Comparison of ENCODE assay signal across 13 cellular contexts in genomic region chr19:5963855-5964254, GRCh38. TPM values are rescaled to one million over a fixed set of nuclear protein-coding genes. Genes with fewer than 3 reads are reported as not detected.
A peak's percentile ranks its signal among the peaks of the same experiment; 100 is the strongest.
DNase-seq lines count a peak whose midpoint lies in the region; ATAC-seq and TF ChIP-seq lines count a peak whose summit lies in the region.
"Had no signal": no experiment of that assay in that cellular context is flagged by ENCODE, and none has a peak within 500 bp of the region (broad histone marks: within the 10 kb centered on the region; RNA-seq: fewer than 3 reads in every experiment).

No MANE protein-coding gene starts in this region.

- H3K4me1 Mint-ChIP-seq in activated naive CD8-positive, alpha-beta T cell (ENCODE audit: low read depth): peaks cover 97% of the 10 kb centered on the region
- H3K4me1 Mint-ChIP-seq in mesothelial cell of epicardium: peaks cover 53% of the 10 kb centered on the region

- peak overlapping the region; percentile 35 for H3K4me3 Mint-ChIP-seq in activated naive CD8-positive, alpha-beta T cell
- H3K4me3 Mint-ChIP-seq in mesothelial cell of epicardium: no peak overlapping the region
- H3K4me3 Mint-ChIP-seq: memory B cell had no signal

- H3K4me1 ChIP-seq in right cardiac atrium (ENCODE audit: control insufficient read depth, insufficient read depth, low read length) (peaks cover 60% of the 10 kb centered on the region), heart right ventricle (peaks cover 49 to 100% (median 97%) of the 10 kb centered on the region in 9 donors), liver (ENCODE audit: control insufficient read depth in 4 of 4, insufficient read depth in 4 of 4, low read length in 3 of 4) (peaks cover 28 to 55% (median 39%) of the 10 kb centered on the region in 4 donors), upper lobe of right lung (peaks cover 81% of the 10 kb centered on the region)

- H3K9me3 ChIP-seq in right cardiac atrium (ENCODE audit: control insufficient read depth, low read length) (no peaks in the 10 kb centered on the region), heart right ventricle (no peaks in the 10 kb centered on the region), liver (ENCODE audit: control insufficient read depth in 4 of 4, low read length in 3 of 4) (no peaks in the 10 kb centered on the region), upper lobe of right lung (no peaks in the 10 kb centered on the region)

- intact Hi-C loops in right cardiac atrium (cut with DNase I) (no loop called here), heart right ventricle (cut with DNase I) (loop anchor here in 1 of 10 donors (5.0 kb wide), 1 partner anchor 57 kb away; no protein-coding TSS in a partner anchor), upper lobe of right lung (cut with DNase I) (no loop called here)

- H3K27me3 Mint-ChIP-seq in activated naive CD8-positive, alpha-beta T cell: no peaks in the 10 kb centered on the region
- no peaks in the 10 kb centered on the region for H3K27me3 Mint-ChIP-seq in mesothelial cell of epicardium (ENCODE audit: low read depth)
- H3K27me3 Mint-ChIP-seq: memory B cell had no signal

- no peaks in the 10 kb centered on the region for H3K36me3 Mint-ChIP-seq in activated naive CD8-positive, alpha-beta T cell
- H3K36me3 Mint-ChIP-seq in mesothelial cell of epicardium: no peaks in the 10 kb centered on the region

- H3K27ac ChIP-seq in right cardiac atrium (ENCODE audit: low read length): no peak overlapping the region
- H3K27ac ChIP-seq in heart right ventricle: peak overlapping the region in 5 of 10 donors; percentile 38 to 78 (median 68)
- peak overlapping the region; percentile 94 to 99 for H3K27ac ChIP-seq in liver (ENCODE audit: low read depth in 1 of 2, low read length in 2 of 2)
- H3K27ac ChIP-seq in upper lobe of right lung: peak overlapping the region; percentile 6
- no peak overlapping the region for H3K27ac ChIP-seq in brain microvascular endothelial cell

- TF ChIP-seq CTCF in heart right ventricle (IDR thresholded peaks at IDR 0.05) (no peak), liver (IDR thresholded peaks at IDR 0.05; ENCODE audit: low read depth, low read length, missing input control) (no peak), upper lobe of right lung (IDR thresholded peaks at IDR 0.05) (no peak), brain microvascular endothelial cell (IDR thresholded peaks at IDR 0.05; ENCODE audit: low read depth, low read length, missing control alignments) (no peak), mesothelial cell of epicardium (IDR thresholded peaks at IDR 0.05; ENCODE audit: unreplicated experiment) (no peak)

- in situ Hi-C loops in brain microvascular endothelial cell (cut with HindIII; ENCODE audit: low pct_ligation_motif_present, low sequenced_read_pairs): no loop called here

- 90% methylated on average over 7 of the region's 7 CpGs for WGBS in right cardiac atrium
- 90% methylated on average over 7 of the region's 7 CpGs for WGBS in heart right ventricle, 2 donors
- WGBS in liver: 93% methylated on average over 7 of the region's 7 CpGs

- DNase-seq in right cardiac atrium: peak in 2 of 3 donors; percentile 6 to 30
- DNase-seq in heart right ventricle: no peak
- DNase-seq in upper lobe of right lung: no peak
- DNase-seq in brain microvascular endothelial cell: no peak
- no peak for DNase-seq in mesothelial cell of epicardium (ENCODE audit: low spot score in 2 of 2, unreplicated experiment in 2 of 2)
- DNase-seq in DMS114 treated with DMSO at 0.1 percent for 48 hours (lab: John Stamatoyannopoulos, UW; ENCODE audit: unreplicated experiment): no peak
- DNase-seq: erythroblast, NCI-H2029 treated with DMSO at 0.1 percent for 48 hours, NCI-H748 treated with DMSO at 0.1 percent for 48 hours, SIG-M5 had no signal

- peak overlapping the region; percentile 89 for H3K27ac Mint-ChIP-seq in activated naive CD8-positive, alpha-beta T cell
- no peak overlapping the region for H3K27ac Mint-ChIP-seq in mesothelial cell of epicardium
- H3K27ac Mint-ChIP-seq: memory B cell had no signal

- H3K27me3 ChIP-seq in right cardiac atrium (ENCODE audit: control insufficient read depth, insufficient read depth) (no peaks in the 10 kb centered on the region), heart right ventricle (no peaks in the 10 kb centered on the region), liver (ENCODE audit: control insufficient read depth in 4 of 4, insufficient read depth in 4 of 4, low read length in 3 of 4) (no peaks in the 10 kb centered on the region), upper lobe of right lung (no peaks in the 10 kb centered on the region), brain microvascular endothelial cell (replicated peaks) (no peaks in the 10 kb centered on the region)

- no peak for TF ChIP-seq RAD21 in liver (IDR thresholded peaks at IDR 0.05)

- H3K9ac ChIP-seq in liver (ENCODE audit: low read depth in 1 of 2, low read length in 2 of 2): no peak overlapping the region

- no peak overlapping the region for H3K4me3 ChIP-seq in right cardiac atrium (ENCODE audit: low read length)
- H3K4me3 ChIP-seq in heart right ventricle: no peak overlapping the region
- H3K4me3 ChIP-seq in liver (ENCODE audit: low read depth in 1 of 3, low read length in 3 of 3): no peak overlapping the region
- no peak overlapping the region for H3K4me3 ChIP-seq in upper lobe of right lung
- no peak overlapping the region for H3K4me3 ChIP-seq in brain microvascular endothelial cell (ENCODE audit: low read depth, low read length)

- H3K36me3 ChIP-seq in heart right ventricle (peaks cover 0 to 11% (median 0%) of the 10 kb centered on the region in 9 donors), liver (ENCODE audit: control insufficient read depth in 4 of 4, insufficient read depth in 3 of 4, low read depth in 1 of 4, low read length in 3 of 4) (no peaks in the 10 kb centered on the region), upper lobe of right lung (no peaks in the 10 kb centered on the region), brain microvascular endothelial cell (replicated peaks) (peaks cover 3% of the 10 kb centered on the region)

- ATAC-seq in right cardiac atrium (no peak), heart right ventricle (no peak), upper lobe of right lung (no peak)

- no peaks in the 10 kb centered on the region for H3K9me3 Mint-ChIP-seq in activated naive CD8-positive, alpha-beta T cell (ENCODE audit: low read depth)
- no peaks in the 10 kb centered on the region for H3K9me3 Mint-ChIP-seq in mesothelial cell of epicardium
- H3K9me3 Mint-ChIP-seq: memory B cell had no signal

TF ChIP-seq in liver, 16 proteins besides CTCF, POLR2A, EP300 and RAD21:
- no peak for TF ChIP-seq HNF4G (IDR thresholded peaks at IDR 0.05)
- no peak for TF ChIP-seq FOXA1 (IDR thresholded peaks at IDR 0.05)
TF ChIP-seq in liver: peak in this region for 0.

RNA-seq across cellular contexts. Expression of gene RANBP3, which starts 14.1 kb away (rescaled TPM):
- total RNA-seq in right cardiac atrium (10 to 100 TPM; 54.8 to 73.8 (median 67.7) TPM), heart right ventricle (10 to 100 TPM; 51.4 to 76.1 (median 63.3) TPM), liver (10 to 100 TPM; 20.2 to 23.3 TPM), upper lobe of right lung (65.5 TPM), mesothelial cell of epicardium (83.3 to 89.8 TPM (median 87.2 TPM) in 3 replicates)
- polyA plus RNA-seq in right cardiac atrium (49.6 TPM), heart right ventricle (10 to 100 TPM; 29.5 to 45.2 TPM), liver (10 to 100 TPM in 1 of 2 donors, 1 to 10 TPM in 1; 10.0 to 21.2 TPM)

RNA-seq across cellular contexts. Expression of gene CAPS, which starts 49.8 kb away (rescaled TPM):
- total RNA-seq in right cardiac atrium (10 to 100 TPM in 2 of 4 donors, 1 to 10 TPM in 2; 8.9 to 14.2 (median 9.9) TPM), heart right ventricle (1 to 10 TPM; 1.3 to 4.2 (median 2.8) TPM), liver (1 to 10 TPM; 2.1 to 4.2 TPM), upper lobe of right lung (12.5 TPM), mesothelial cell of epicardium (16.2 to 17.2 TPM (median 16.7 TPM) in 3 replicates)
- polyA plus RNA-seq in right cardiac atrium (7.1 TPM), heart right ventricle (10 to 100 TPM in 1 of 2 donors, 1 to 10 TPM in 1; 3.2 to 14.1 TPM), liver (10 to 100 TPM in 1 of 2 donors, 1 to 10 TPM in 1; 2.8 to 11.4 TPM)

RNA-seq across cellular contexts. Expression of gene VMAC, which starts 59.2 kb away (rescaled TPM):
- total RNA-seq in right cardiac atrium (1 to 10 TPM; 1.9 to 5.8 (median 3.8) TPM), heart right ventricle (1 to 10 TPM; 1.3 to 3.9 (median 2.5) TPM), liver (1 to 10 TPM; 3.6 to 7.7 TPM), upper lobe of right lung (6.8 TPM), mesothelial cell of epicardium (11.0 to 12.3 TPM (median 11.0 TPM) in 3 replicates)
- polyA plus RNA-seq in right cardiac atrium (3.6 TPM), heart right ventricle (1 to 10 TPM; 1.4 to 5.8 TPM), liver (1 to 10 TPM; 1.2 to 1.6 TPM)

Comparison
In these comparisons a context has a peak if more than half of its experiments do, and no peak if none do; other contexts are left out.
1. DNase-seq: peak in right cardiac atrium (2 of 3); none in heart right ventricle (0 of 2), upper lobe of right lung (single experiment), brain microvascular endothelial cell (single experiment), mesothelial cell of epicardium (0 of 2) and DMS114 treated with DMSO at 0.1 percent for 48 hours (single experiment).
2. H3K27ac ChIP-seq: peak in liver (2 of 2) and upper lobe of right lung (single experiment); none in right cardiac atrium (single experiment) and brain microvascular endothelial cell (single experiment).